ENCODE assay signal across 9 cellular contexts in the genomic region with DNA sequence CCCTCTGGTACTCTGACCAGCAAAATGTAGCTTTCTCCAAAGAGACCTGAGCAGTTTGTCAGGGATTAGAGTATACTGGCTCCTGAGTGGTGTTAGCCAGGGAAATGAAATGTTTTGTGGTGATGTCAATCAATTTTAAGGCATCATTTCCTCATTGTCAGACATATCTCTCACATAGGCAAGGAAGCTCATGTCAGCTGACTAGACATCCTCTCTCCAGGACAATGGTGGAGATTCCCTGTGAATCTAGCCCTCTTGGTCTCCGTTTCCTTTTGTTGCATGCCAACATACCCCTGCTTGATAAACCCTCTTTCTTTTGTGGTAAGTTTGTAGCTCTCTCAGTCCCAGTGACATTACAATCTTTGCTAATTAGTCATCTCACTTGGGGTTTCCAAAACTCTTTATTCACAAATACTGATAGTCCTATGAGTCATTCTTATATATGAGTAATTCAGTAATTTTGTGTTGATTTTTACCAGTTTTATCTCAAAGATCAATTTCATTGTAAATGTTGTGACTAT.
DNase-seq lines count a peak whose midpoint lies in the region; ATAC-seq and TF ChIP-seq lines count a peak whose summit lies in the region.
"Had no signal": no experiment of that assay in that cellular context is flagged by ENCODE, and none has a peak within 500 bp of the region (broad histone marks: within the 10 kb centered on the region; RNA-seq: fewer than 3 reads in every experiment).

No MANE protein-coding gene starts in this region.

- H3K4me3 Mint-ChIP-seq in CD4-positive, alpha-beta T cell: no peak overlapping the region
- H3K4me3 Mint-ChIP-seq: nephron had no signal

- WGBS in lower leg skin, 2 donors: 30 to 37% methylated on average over 1 of the region's 1 CpG

- H3K4me3 ChIP-seq in MG63 (no peak overlapping the region), epithelial cell of proximal tubule (ENCODE audit: low read depth, low read length) (no peak overlapping the region), lower leg skin (ENCODE audit: low read depth, poor library complexity, severe bottlenecking) (no peak overlapping the region)

- H3K27me3 ChIP-seq in MG63: no peaks in the 10 kb centered on the region
- H3K27me3 ChIP-seq in CD4-positive, alpha-beta T cell (ENCODE audit: control insufficient read depth, insufficient read depth, low read length): peaks cover 5% of the 10 kb centered on the region

- H3K27ac ChIP-seq in CD4-positive, alpha-beta T cell (ENCODE audit: low read depth, low read length): no peak overlapping the region

- ATAC-seq in GM18508 (IDR thresholded peaks at IDR 0.05; ENCODE audit: insufficient read depth, unreplicated experiment): peak; percentile 93
- ATAC-seq in CD4-positive, alpha-beta T cell (ENCODE audit: poor library complexity): no peak

- H3K36me3 Mint-ChIP-seq in CD4-positive, alpha-beta T cell (ENCODE audit: low read depth): no peaks in the 10 kb centered on the region

- DNase-seq in H4 (ENCODE audit: low spot score) (peak; percentile 58), MG63 (peak; percentile 66), epithelial cell of proximal tubule (ENCODE audit: low read depth) (peak; percentile 76), lower leg skin (ENCODE audit: low spot score in 2 of 2) (no peak), 8988T (no peak)
- DNase-seq in stimulated activated naive CD4-positive, alpha-beta T cell treated with Interleukin-2 at 50 U/mL for 16 hours (lab: John Stamatoyannopoulos, UW): no peak
- no peak for DNase-seq in CD4-positive, alpha-beta T cell

- H3K27ac Mint-ChIP-seq in CD4-positive, alpha-beta T cell: no peak overlapping the region
- H3K27ac Mint-ChIP-seq: nephron had no signal

- H3K36me3 ChIP-seq in MG63: no peaks in the 10 kb centered on the region

- intact Hi-C loops in CD4-positive, alpha-beta T cell (cut with DNase I, micrococcal nuclease): no loop called here
- intact Hi-C loops in lower leg skin (cut with DNase I; ENCODE audit: low total_unique reads): no loop called here

- TF ChIP-seq CTCF in epithelial cell of proximal tubule (conservative IDR thresholded peaks at IDR 0.05; ENCODE audit: low read depth, low read length): no peak
- no peak for TF ChIP-seq CTCF in CD4-positive, alpha-beta T cell (IDR thresholded peaks at IDR 0.05)
- no peak for TF ChIP-seq CTCF in lower leg skin (IDR thresholded peaks at IDR 0.05)

- TF ChIP-seq POLR2A in lower leg skin (IDR thresholded peaks at IDR 0.05): no peak

- peaks cover 9% of the 10 kb centered on the region for H3K27me3 Mint-ChIP-seq in CD4-positive, alpha-beta T cell

- CTCF ChIA-PET in CD4-positive, alpha-beta T cell (lab: Charles Lee): no interaction called here

- POLR2A ChIA-PET in CD4-positive, alpha-beta T cell (lab: Charles Lee): no interaction called here

- H3K4me1 Mint-ChIP-seq in CD4-positive, alpha-beta T cell (ENCODE audit: low read depth): no peaks in the 10 kb centered on the region
- H3K4me1 Mint-ChIP-seq: nephron had no signal

- no peaks in the 10 kb centered on the region for H3K9me3 Mint-ChIP-seq in CD4-positive, alpha-beta T cell
- H3K9me3 Mint-ChIP-seq: nephron had no signal

- no peaks in the 10 kb centered on the region for H3K9me3 ChIP-seq in MG63
- H3K9me3 ChIP-seq in CD4-positive, alpha-beta T cell (ENCODE audit: control insufficient read depth, low read length): no peaks in the 10 kb centered on the region

Comparison
In these comparisons a context has a peak if more than half of its experiments do, and no peak if none do; other contexts are left out.
1. DNase-seq: peak in H4 (single experiment), MG63 (single experiment) and epithelial cell of proximal tubule (single experiment); none in stimulated activated naive CD4-positive, alpha-beta T cell treated with Interleukin-2 at 50 U/mL for 16 hours (single experiment), CD4-positive, alpha-beta T cell (0 of 10), lower leg skin (0 of 2) and 8988T (single experiment).